ENCODE assay signal across 14 cellular contexts in the genomic region with DNA sequence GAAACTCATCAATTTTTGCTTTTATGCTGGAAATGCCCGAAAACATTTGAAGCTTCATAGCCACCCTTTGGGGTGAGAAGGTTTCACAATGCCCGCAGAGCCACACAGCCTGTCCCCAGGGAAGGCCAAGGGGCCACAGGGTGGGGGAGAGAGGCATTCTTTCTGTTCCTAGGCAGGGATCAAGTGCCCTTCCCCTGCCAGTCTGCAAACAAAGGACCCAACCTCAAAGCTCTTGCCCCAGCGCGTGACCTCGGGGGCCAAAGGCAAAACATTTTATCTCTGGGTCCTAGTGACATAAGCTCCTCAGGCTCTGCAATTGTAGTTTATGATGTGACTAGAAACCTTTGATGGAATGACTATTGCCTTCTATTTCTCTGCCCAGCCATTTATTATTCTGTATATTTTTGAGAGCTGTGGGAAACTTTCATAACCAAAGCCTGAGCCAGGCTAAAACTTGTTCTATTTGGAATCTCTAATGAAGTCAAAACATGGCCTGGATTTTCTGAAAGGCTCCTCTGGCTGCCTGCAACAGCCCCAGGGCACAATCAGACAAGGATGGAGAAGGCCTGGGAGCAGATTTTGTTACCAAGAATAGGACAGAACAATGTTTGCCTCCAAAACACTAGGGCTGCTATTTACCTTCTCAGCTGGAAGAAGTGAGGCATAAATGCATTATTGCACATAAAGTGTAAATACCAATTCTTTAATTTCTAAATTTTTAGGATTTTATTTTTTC.
A peak's percentile ranks its signal among the peaks of the same experiment; 100 is the strongest.
DNase-seq lines count a peak whose midpoint lies in the region; ATAC-seq and TF ChIP-seq lines count a peak whose summit lies in the region.
"Had no signal": no experiment of that assay in that cellular context is flagged by ENCODE, and none has a peak within 500 bp of the region (broad histone marks: within the 10 kb centered on the region; RNA-seq: fewer than 3 reads in every experiment).

No MANE protein-coding gene starts in this region.

- no peak overlapping the region for H3K27ac Mint-ChIP-seq in CD14-positive monocyte
- H3K27ac Mint-ChIP-seq: activated CD4-positive, alpha-beta memory T cell treated with anti-CD3 and anti-CD28 coated beads, Interleukin-2, amount 10 ng/mL, durations not matched to agents 7 days and 5 days; stimulated activated memory B cell treated with anti-CD40 and anti-IgM and Interleukin-4, amounts not matched to agents 10 μg/mL and 1 μg/mL and 100 μg/mL, for 72 hours had no signal

- no peaks in the 10 kb centered on the region for H3K27me3 Mint-ChIP-seq in CD14-positive monocyte (ENCODE audit: low read depth in 3 of 3)
- H3K27me3 Mint-ChIP-seq: activated CD4-positive, alpha-beta memory T cell treated with anti-CD3 and anti-CD28 coated beads, Interleukin-2, amount 10 ng/mL, durations not matched to agents 7 days and 5 days; stimulated activated memory B cell treated with anti-CD40 and anti-IgM and Interleukin-4, amounts not matched to agents 10 μg/mL and 1 μg/mL and 100 μg/mL, for 72 hours had no signal

- ATAC-seq in GM19463 (IDR thresholded peaks at IDR 0.05; ENCODE audit: unreplicated experiment): no peak
- ATAC-seq: stimulated activated memory B cell treated with anti-CD40 and anti-IgM and Interleukin-4, amounts not matched to agents 10 μg/mL and 1 μg/mL and 100 μg/mL, for 72 hours had no signal

- DNase-seq in COR-L47 (lab: John Stamatoyannopoulos, UW): peak; percentile 19
- DNase-seq in MV-4-11 (lab: John Stamatoyannopoulos, UW): peak; percentile 20
- DNase-seq in ecto neural progenitor cell (ENCODE audit: low spot score): peak; percentile 74
- DNase-seq in medulla oblongata (ENCODE audit: extremely low spot score): peak; percentile 16
- DNase-seq in CD14-positive monocyte (ENCODE audit: low spot score): no peak
- no peak for DNase-seq in dermis blood vessel endothelial cell
- DNase-seq in erythroblast (lab: John Stamatoyannopoulos, UW): no peak
- DNase-seq: activated CD4-positive, alpha-beta memory T cell treated with anti-CD3 and anti-CD28 coated beads, Interleukin-2, amount 10 ng/mL, durations not matched to agents 7 days and 5 days; AML-193; amniotic stem cell; cortex of kidney; GM23248 had no signal

- TF ChIP-seq CTCF in CD14-positive monocyte (IDR thresholded peaks at IDR 0.05): no peak

- peaks cover 14% of the 10 kb centered on the region for H3K4me1 Mint-ChIP-seq in CD14-positive monocyte
- H3K4me1 Mint-ChIP-seq: activated CD4-positive, alpha-beta memory T cell treated with anti-CD3 and anti-CD28 coated beads, Interleukin-2, amount 10 ng/mL, durations not matched to agents 7 days and 5 days; stimulated activated memory B cell treated with anti-CD40 and anti-IgM and Interleukin-4, amounts not matched to agents 10 μg/mL and 1 μg/mL and 100 μg/mL, for 72 hours had no signal

- no peak for TF ChIP-seq POLR2A in erythroblast (IDR thresholded peaks at IDR 0.05; ENCODE audit: low read length)

- no peak overlapping the region for H3K4me3 Mint-ChIP-seq in CD14-positive monocyte
- H3K4me3 Mint-ChIP-seq: activated CD4-positive, alpha-beta memory T cell treated with anti-CD3 and anti-CD28 coated beads, Interleukin-2, amount 10 ng/mL, durations not matched to agents 7 days and 5 days; stimulated activated memory B cell treated with anti-CD40 and anti-IgM and Interleukin-4, amounts not matched to agents 10 μg/mL and 1 μg/mL and 100 μg/mL, for 72 hours had no signal

- peaks cover 0 to 2% (median 0%) of the 10 kb centered on the region in 7 donors for H3K9me3 Mint-ChIP-seq in CD14-positive monocyte
- H3K9me3 Mint-ChIP-seq: activated CD4-positive, alpha-beta memory T cell treated with anti-CD3 and anti-CD28 coated beads, Interleukin-2, amount 10 ng/mL, durations not matched to agents 7 days and 5 days; stimulated activated memory B cell treated with anti-CD40 and anti-IgM and Interleukin-4, amounts not matched to agents 10 μg/mL and 1 μg/mL and 100 μg/mL, for 72 hours had no signal

- intact Hi-C loops in CD14-positive monocyte (cut with micrococcal nuclease): no loop called here

- no peaks in the 10 kb centered on the region for H3K36me3 Mint-ChIP-seq in CD14-positive monocyte
- H3K36me3 Mint-ChIP-seq: stimulated activated memory B cell treated with anti-CD40 and anti-IgM and Interleukin-4, amounts not matched to agents 10 μg/mL and 1 μg/mL and 100 μg/mL, for 72 hours had no signal

Comparison
In these comparisons a context has a peak if more than half of its experiments do, and no peak if none do; other contexts are left out.
1. DNase-seq: peak in COR-L47 (single experiment), MV-4-11 (single experiment), ecto neural progenitor cell (single experiment) and medulla oblongata (single experiment); none in CD14-positive monocyte (single experiment), dermis blood vessel endothelial cell (single experiment) and erythroblast (0 of 2).